8 cellular contexts compared by ENCODE assay signal in the genomic region with DNA sequence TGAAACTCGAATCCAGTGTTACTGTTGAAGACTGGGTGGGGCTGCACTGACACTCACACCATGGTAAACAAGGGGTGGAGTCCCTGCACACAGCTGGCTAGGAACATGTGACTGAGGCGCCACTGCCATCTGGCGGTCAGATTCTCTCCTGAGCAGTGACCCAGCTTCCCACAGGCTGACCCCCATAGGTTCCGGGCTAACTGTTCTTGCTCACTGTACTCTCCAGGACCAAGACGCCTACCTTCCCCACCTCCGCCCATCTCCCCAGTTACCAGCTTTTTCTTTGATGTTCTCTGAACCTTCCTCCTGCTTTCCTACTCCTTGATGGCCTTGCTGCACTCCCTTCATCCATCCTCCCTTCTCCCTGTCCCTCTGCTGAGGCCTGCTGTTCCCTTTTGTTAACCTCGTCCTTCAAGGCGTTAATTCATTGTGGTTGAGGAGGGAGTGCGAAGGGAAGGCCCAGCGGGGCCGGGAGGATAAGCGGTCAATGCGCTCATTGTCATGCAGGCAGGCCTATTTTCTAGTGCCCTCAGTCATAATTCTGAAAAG.
DNase-seq lines count a peak whose midpoint lies in the region; ATAC-seq and TF ChIP-seq lines count a peak whose summit lies in the region.

No MANE protein-coding gene starts in this region.

- H3K4me3 ChIP-seq in HEK293 (ENCODE audit: low read depth, low read length): no peak overlapping the region
- H3K4me3 ChIP-seq in MG63: no peak overlapping the region
- no peak overlapping the region for H3K4me3 ChIP-seq in psoas muscle

- peaks cover 6% of the 10 kb centered on the region for H3K27me3 Mint-ChIP-seq in activated naive CD8-positive, alpha-beta T cell treated with anti-CD3 and anti-CD28 coated beads, Interleukin-2, amount 50 U/mL, for 24 hours

- DNase-seq in GM10248 (ENCODE audit: extremely low spot score) (peak; percentile 65), MG63 (peak; percentile 87), SKM-1 (lab: John Stamatoyannopoulos, UW; ENCODE audit: unreplicated experiment) (peak; percentile 27), left cardiac atrium (peak; percentile 84), psoas muscle (peak; percentile 77 to 88), NCI-H2227 (lab: John Stamatoyannopoulos, UW; ENCODE audit: unreplicated experiment) (no peak)
- peak; percentile 67 for DNase-seq in activated naive CD8-positive, alpha-beta T cell treated with anti-CD3 and anti-CD28 coated beads, Interleukin-2, amount 50 U/mL, for 24 hours

- intact Hi-C loops in left cardiac atrium (cut with DNase I): loop anchor here (5.0 to 10.0 kb wide), 5 partner anchors 119 to 767 kb away; a partner anchor contains a TSS
- intact Hi-C loops in psoas muscle (cut with DNase I): loop anchor here in 1 of 2 donors (10.0 kb wide), 1 partner anchor 769 kb away; no protein-coding TSS in a partner anchor

- H3K4me1 Mint-ChIP-seq in activated naive CD8-positive, alpha-beta T cell treated with anti-CD3 and anti-CD28 coated beads, Interleukin-2, amount 50 U/mL, for 24 hours: no peaks in the 10 kb centered on the region

- no peaks in the 10 kb centered on the region for H3K36me3 Mint-ChIP-seq in activated naive CD8-positive, alpha-beta T cell treated with anti-CD3 and anti-CD28 coated beads, Interleukin-2, amount 50 U/mL, for 24 hours (ENCODE audit: low read depth)

- 47 to 55% (median 54%) methylated on average over 13 of the region's 13 CpGs for WGBS in psoas muscle, 3 donors

- CTCF ChIA-PET in GM10248 (lab: Yijun Ruan, JAX): interaction anchor here (0.9 to 3.9 kb wide), 23 partner anchors 10 to 1646 kb away, joined by 3 to 29 read pairs (median 4); no protein-coding TSS in a partner anchor
- CTCF ChIA-PET in HEK293 (lab: Yijun Ruan, JAX): interaction anchor here (0.6 to 2.4 kb wide), 19 partner anchors 10 to 1143 kb away, joined by 3 to 16 read pairs (median 3); no protein-coding TSS in a partner anchor

- TF ChIP-seq CTCF in GM10248 (IDR thresholded peaks at IDR 0.05; ENCODE audit: control extremely low read depth, extremely low read depth, low read depth, missing control alignments) (peak; percentile 63), HEK293 (tag by site-specific recombination; IDR thresholded peaks at IDR 0.05) (no peak), psoas muscle (IDR thresholded peaks at IDR 0.05) (peak; percentile 55)

- no peaks in the 10 kb centered on the region for H3K9me3 ChIP-seq in HEK293 (ENCODE audit: control insufficient read depth, insufficient read depth, low read depth, low read length)
- no peaks in the 10 kb centered on the region; the same call in 1 of the 2 replicates for H3K9me3 ChIP-seq in MG63
- no peaks in the 10 kb centered on the region for H3K9me3 ChIP-seq in psoas muscle

- H3K27ac ChIP-seq in HEK293 (ENCODE audit: extremely low read depth, low read depth, low read length): no peak overlapping the region
- no peak overlapping the region for H3K27ac ChIP-seq in psoas muscle

- no peaks in the 10 kb centered on the region for H3K9me3 Mint-ChIP-seq in activated naive CD8-positive, alpha-beta T cell treated with anti-CD3 and anti-CD28 coated beads, Interleukin-2, amount 50 U/mL, for 24 hours

- no peaks in the 10 kb centered on the region for H3K36me3 ChIP-seq in HEK293 (ENCODE audit: control insufficient read depth in 2 of 2, insufficient read depth in 1 of 2, low read length in 2 of 2)
- no peaks in the 10 kb centered on the region for H3K36me3 ChIP-seq in MG63
- no peaks in the 10 kb centered on the region for H3K36me3 ChIP-seq in psoas muscle (ENCODE audit: insufficient read depth in 1 of 2, low read depth in 1 of 2)

- H3K4me3 Mint-ChIP-seq in activated naive CD8-positive, alpha-beta T cell treated with anti-CD3 and anti-CD28 coated beads, Interleukin-2, amount 50 U/mL, for 24 hours: no peak overlapping the region

- peak; percentile 99 for ATAC-seq in activated naive CD8-positive, alpha-beta T cell treated with anti-CD3 and anti-CD28 coated beads, Interleukin-2, amount 50 U/mL, for 24 hours
- ATAC-seq in left cardiac atrium (peak; percentile 98 to 100), psoas muscle (peak; percentile 43 to 87 (median 74))

- H3K27ac Mint-ChIP-seq in activated naive CD8-positive, alpha-beta T cell treated with anti-CD3 and anti-CD28 coated beads, Interleukin-2, amount 50 U/mL, for 24 hours: no peak overlapping the region

- H3K4me1 ChIP-seq in HEK293 (ENCODE audit: control insufficient read depth, insufficient read depth, low read length) (no peaks in the 10 kb centered on the region), psoas muscle (no peaks in the 10 kb centered on the region)

- H3K27me3 ChIP-seq in MG63: no peaks in the 10 kb centered on the region
- no peaks in the 10 kb centered on the region for H3K27me3 ChIP-seq in psoas muscle (ENCODE audit: insufficient read depth in 3 of 3, low read length in 2 of 3)

- POLR2A ChIA-PET in GM10248 (lab: Yijun Ruan, JAX) (no interaction called here), HEK293 (lab: Yijun Ruan, JAX) (no interaction called here)

TF ChIP-seq in HEK293, 187 proteins besides CTCF, POLR2A, EP300 and RAD21:
- no peak for TF ChIP-seq ZNF146 (tag by site-specific recombination; IDR thresholded peaks at IDR 0.05)
- peak; percentile 77 for TF ChIP-seq KLF1 (tag by site-specific recombination; IDR thresholded peaks at IDR 0.05)
- TF ChIP-seq EGR2 (tag by site-specific recombination; IDR thresholded peaks at IDR 0.05; ENCODE audit: low read depth): 0 out of 2 replicates have a peak, but pooled peaks have one; percentile 14
- TF ChIP-seq, protein P1, sequence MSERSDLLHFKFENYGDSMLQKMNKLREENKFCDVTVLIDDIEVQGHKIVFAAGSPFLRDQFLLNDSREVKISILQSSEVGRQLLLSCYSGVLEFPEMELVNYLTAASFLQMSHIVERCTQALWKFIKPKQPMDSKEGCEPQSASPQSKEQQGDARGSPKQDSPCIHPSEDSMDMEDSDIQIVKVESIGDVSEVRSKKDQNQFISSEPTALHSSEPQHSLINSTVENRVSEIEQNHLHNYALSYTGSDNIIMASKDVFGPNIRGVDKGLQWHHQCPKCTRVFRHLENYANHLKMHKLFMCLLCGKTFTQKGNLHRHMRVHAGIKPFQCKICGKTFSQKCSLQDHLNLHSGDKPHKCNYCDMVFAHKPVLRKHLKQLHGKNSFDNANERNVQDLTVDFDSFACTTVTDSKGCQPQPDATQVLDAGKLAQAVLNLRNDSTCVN (tag by site-specific recombination; optimal IDR thresholded peaks at IDR 0.05): no peak
- TF ChIP-seq GFI1B (tag by site-specific recombination; IDR thresholded peaks at IDR 0.05): no peak
- TF ChIP-seq SP3 (tag by site-specific recombination; IDR thresholded peaks at IDR 0.05): no peak; the same call in 1 of the 2 replicates
- no peak for TF ChIP-seq GLIS2 (tag by site-specific recombination; IDR thresholded peaks at IDR 0.05)
- no peak for TF ChIP-seq IKZF3 (tag by site-specific recombination; IDR thresholded peaks at IDR 0.05)
- TF ChIP-seq, protein P2, sequence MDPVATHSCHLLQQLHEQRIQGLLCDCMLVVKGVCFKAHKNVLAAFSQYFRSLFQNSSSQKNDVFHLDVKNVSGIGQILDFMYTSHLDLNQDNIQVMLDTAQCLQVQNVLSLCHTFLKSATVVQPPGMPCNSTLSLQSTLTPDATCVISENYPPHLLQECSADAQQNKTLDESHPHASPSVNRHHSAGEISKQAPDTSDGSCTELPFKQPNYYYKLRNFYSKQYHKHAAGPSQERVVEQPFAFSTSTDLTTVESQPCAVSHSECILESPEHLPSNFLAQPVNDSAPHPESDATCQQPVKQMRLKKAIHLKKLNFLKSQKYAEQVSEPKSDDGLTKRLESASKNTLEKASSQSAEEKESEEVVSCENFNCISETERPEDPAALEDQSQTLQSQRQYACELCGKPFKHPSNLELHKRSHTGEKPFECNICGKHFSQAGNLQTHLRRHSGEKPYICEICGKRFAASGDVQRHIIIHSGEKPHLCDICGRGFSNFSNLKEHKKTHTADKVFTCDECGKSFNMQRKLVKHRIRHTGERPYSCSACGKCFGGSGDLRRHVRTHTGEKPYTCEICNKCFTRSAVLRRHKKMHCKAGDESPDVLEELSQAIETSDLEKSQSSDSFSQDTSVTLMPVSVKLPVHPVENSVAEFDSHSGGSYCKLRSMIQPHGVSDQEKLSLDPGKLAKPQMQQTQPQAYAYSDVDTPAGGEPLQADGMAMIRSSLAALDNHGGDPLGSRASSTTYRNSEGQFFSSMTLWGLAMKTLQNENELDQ (tag by site-specific recombination; IDR thresholded peaks at IDR 0.05; ENCODE audit: low read depth): no peak
- TF ChIP-seq ZNF654 (tag by site-specific recombination; IDR thresholded peaks at IDR 0.05; ENCODE audit: low read depth): peak; percentile 68
- TF ChIP-seq ZNF660 (tag by site-specific recombination; IDR thresholded peaks at IDR 0.05): 0 out of 2 replicates have a peak, but pooled peaks have one; percentile 35
- TF ChIP-seq ZNF624 (tag by site-specific recombination; IDR thresholded peaks at IDR 0.05): no peak
- TF ChIP-seq, protein P3, sequence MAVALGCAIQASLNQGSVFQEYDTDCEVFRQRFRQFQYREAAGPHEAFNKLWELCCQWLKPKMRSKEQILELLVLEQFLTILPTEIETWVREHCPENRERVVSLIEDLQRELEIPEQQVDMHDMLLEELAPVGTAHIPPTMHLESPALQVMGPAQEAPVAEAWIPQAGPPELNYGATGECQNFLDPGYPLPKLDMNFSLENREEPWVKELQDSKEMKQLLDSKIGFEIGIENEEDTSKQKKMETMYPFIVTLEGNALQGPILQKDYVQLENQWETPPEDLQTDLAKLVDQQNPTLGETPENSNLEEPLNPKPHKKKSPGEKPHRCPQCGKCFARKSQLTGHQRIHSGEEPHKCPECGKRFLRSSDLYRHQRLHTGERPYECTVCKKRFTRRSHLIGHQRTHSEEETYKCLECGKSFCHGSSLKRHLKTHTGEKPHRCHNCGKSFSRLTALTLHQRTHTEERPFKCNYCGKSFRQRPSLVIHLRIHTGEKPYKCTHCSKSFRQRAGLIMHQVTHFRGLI (tag by site-specific recombination; IDR thresholded peaks at IDR 0.05): no peak
TF ChIP-seq in HEK293: peak in this region for 4.
